9 cellular contexts compared by ENCODE assay signal in the genomic region with DNA sequence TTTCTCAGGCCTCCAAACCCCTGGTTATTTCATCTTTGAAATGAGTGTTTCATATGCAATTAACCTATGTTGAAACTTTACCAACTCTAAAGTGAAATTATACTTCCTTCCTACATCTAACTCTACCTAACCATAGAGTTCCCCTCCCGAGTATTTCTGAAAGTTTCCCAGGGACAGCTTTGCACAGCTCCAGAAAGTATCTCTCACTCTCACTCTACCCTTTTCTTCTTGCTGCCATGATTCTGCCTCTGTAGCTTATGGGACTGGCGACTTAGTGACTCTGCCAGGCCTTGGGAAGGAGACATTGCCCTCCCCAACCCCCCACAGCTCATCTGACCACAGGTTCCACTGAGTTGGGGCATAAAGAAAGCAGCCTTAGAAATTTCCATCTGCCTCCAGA.
A peak's percentile ranks its signal among the peaks of the same experiment; 100 is the strongest.
DNase-seq lines count a peak whose midpoint lies in the region; ATAC-seq and TF ChIP-seq lines count a peak whose summit lies in the region.
"Had no signal": no experiment of that assay in that cellular context is flagged by ENCODE, and none has a peak within 500 bp of the region (broad histone marks: within the 10 kb centered on the region; RNA-seq: fewer than 3 reads in every experiment).

No MANE protein-coding gene starts in this region.

- CTCF ChIA-PET in A673 (lab: Charles Lee): no interaction called here

- no peaks in the 10 kb centered on the region for H3K36me3 ChIP-seq in A673 (ENCODE audit: insufficient read depth, low read length, poor library complexity, severe bottlenecking)

- H3K9me3 ChIP-seq in A673 (ENCODE audit: low read depth, low read length, poor library complexity, severe bottlenecking): no peaks in the 10 kb centered on the region

- no peaks in the 10 kb centered on the region for H3K27me3 ChIP-seq in A673 (replicated peaks; ENCODE audit: insufficient read depth, low read depth, low read length, poor library complexity)

- peaks cover 13% of the 10 kb centered on the region for H3K4me1 ChIP-seq in A673 (ENCODE audit: insufficient read depth, low read length, poor library complexity, severe bottlenecking)

- H3K9me3 Mint-ChIP-seq in natural killer cell: no peaks in the 10 kb centered on the region

- ATAC-seq in HG02610 (IDR thresholded peaks at IDR 0.05; ENCODE audit: unreplicated experiment) (peak; percentile 20), natural killer cell (no peak), HG02840 (IDR thresholded peaks at IDR 0.05; ENCODE audit: low FRiP score, unreplicated experiment) (no peak)

- peak overlapping the region; percentile 88 to 91 for H3K27ac Mint-ChIP-seq in natural killer cell

- TF ChIP-seq CTCF in GM12864 (IDR thresholded peaks at IDR 0.05; ENCODE audit: low read depth, low read length, missing control alignments) (no peak), natural killer cell (IDR thresholded peaks at IDR 0.05) (no peak), A673 (conservative IDR thresholded peaks at IDR 0.05; ENCODE audit: low read depth, low read length) (no peak)

- H3K4me1 Mint-ChIP-seq in natural killer cell: peaks cover 66 to 68% of the 10 kb centered on the region in 2 donors

- H3K36me3 Mint-ChIP-seq in natural killer cell: no peaks in the 10 kb centered on the region

- DNase-seq in GM12864 (ENCODE audit: low read depth) (peak; percentile 54), SKM-1 treated with dmso at 0.1 percent for 144 hours (lab: John Stamatoyannopoulos, UW; ENCODE audit: unreplicated experiment) (peak; percentile 86), natural killer cell (no peak), NCI-H2081 treated with DMSO at 0.1 percent for 48 hours (lab: John Stamatoyannopoulos, UW) (no peak), A673 (ENCODE audit: low spot score) (no peak)
- DNase-seq in stimulated activated CD4-positive, alpha-beta T cell treated with anti-CD3 and anti-CD28 coated beads, Interleukin-2, amount 100 ng/mL, for 48 hours: no peak
- DNase-seq: IMR-90 had no signal

- BruUV-seq in A673 (replicated peaks; lab: Mats Ljungman, UMichigan): no TSS peak

- no peak overlapping the region for H3K27ac ChIP-seq in A673 (ENCODE audit: low read depth, low read length, poor library complexity, severe bottlenecking)

- peak overlapping the region; percentile 66 for H3K4me3 Mint-ChIP-seq in natural killer cell

- intact Hi-C loops in natural killer cell (cut with micrococcal nuclease): no loop called here
- intact Hi-C loops in A673 (cut with micrococcal nuclease; ENCODE audit: unreplicated experiment): no loop called here

- no peaks in the 10 kb centered on the region for H3K27me3 Mint-ChIP-seq in natural killer cell (ENCODE audit: low read depth in 2 of 2)

- POLR2A ChIA-PET in A673 (lab: Charles Lee; ENCODE audit: low non-redundant PET): no interaction called here

- H3K4me3 ChIP-seq in GM12864 (ENCODE audit: low read depth, low read length): no peak overlapping the region
- no peak overlapping the region for H3K4me3 ChIP-seq in A673 (ENCODE audit: low read depth, low read length, poor library complexity, severe bottlenecking)

Comparison
In these comparisons a context has a peak if more than half of its experiments do, and no peak if none do; other contexts are left out.
1. DNase-seq: peak in GM12864 (single experiment) and SKM-1 treated with dmso at 0.1 percent for 144 hours (single experiment); none in natural killer cell (single experiment), NCI-H2081 treated with DMSO at 0.1 percent for 48 hours (single experiment), A673 (single experiment) and stimulated activated CD4-positive, alpha-beta T cell treated with anti-CD3 and anti-CD28 coated beads, Interleukin-2, amount 100 ng/mL, for 48 hours (0 of 2).